1 cellular context compared by ENCODE assay signal in the genomic region with DNA sequence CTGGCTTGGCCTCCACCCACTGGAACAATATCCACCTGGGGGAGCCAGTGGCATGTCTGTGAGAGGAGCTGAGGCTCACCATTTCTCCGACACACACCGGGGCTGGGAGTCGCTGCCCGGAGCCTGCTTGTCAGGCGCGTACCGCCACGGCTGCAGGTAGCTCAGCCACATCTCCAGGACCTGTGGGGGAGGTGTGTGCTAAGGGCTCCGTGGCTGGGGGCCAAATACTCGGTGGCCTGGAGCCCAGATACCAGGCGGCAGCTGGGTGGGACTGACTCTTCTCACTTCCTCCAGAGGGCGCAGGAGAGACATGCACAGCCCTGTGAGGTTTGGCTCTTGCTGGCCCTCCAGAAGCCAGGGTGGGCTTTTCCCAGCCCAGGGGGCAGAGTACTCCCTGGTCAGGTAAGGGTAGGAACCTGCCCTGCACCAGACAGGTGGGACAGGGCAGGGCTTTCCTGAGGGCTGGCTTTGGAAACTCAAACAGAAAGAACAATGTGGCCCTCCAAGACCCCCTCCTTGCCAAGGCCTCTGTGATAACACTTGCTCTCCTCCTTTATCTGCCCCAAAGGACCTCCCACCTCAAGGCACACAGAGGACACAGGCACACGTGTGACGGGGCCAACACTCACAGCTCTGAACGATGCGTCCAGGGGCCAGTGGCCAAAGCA.
TF ChIP-seq lines count a peak whose summit lies in the region.

No MANE protein-coding gene starts in this region.

TF ChIP-seq in HepG2, 621 proteins besides CTCF, POLR2A, EP300 and RAD21:
- TF ChIP-seq, protein P1, sequence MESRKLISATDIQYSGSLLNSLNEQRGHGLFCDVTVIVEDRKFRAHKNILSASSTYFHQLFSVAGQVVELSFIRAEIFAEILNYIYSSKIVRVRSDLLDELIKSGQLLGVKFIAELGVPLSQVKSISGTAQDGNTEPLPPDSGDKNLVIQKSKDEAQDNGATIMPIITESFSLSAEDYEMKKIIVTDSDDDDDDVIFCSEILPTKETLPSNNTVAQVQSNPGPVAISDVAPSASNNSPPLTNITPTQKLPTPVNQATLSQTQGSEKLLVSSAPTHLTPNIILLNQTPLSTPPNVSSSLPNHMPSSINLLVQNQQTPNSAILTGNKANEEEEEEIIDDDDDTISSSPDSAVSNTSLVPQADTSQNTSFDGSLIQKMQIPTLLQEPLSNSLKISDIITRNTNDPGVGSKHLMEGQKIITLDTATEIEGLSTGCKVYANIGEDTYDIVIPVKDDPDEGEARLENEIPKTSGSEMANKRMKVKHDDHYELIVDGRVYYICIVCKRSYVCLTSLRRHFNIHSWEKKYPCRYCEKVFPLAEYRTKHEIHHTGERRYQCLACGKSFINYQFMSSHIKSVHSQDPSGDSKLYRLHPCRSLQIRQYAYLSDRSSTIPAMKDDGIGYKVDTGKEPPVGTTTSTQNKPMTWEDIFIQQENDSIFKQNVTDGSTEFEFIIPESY (CRISPR knock-in tag; IDR thresholded peaks at IDR 0.05), result peak; percentile 88
- peak; percentile 18; the same call in 1 of the 2 replicates for TF ChIP-seq PATZ1 (CRISPR knock-in tag; IDR thresholded peaks at IDR 0.05)
- TF ChIP-seq KDM5B (CRISPR knock-in tag; IDR thresholded peaks at IDR 0.05; ENCODE audit: borderline replicate concordance), result 0 out of 2 replicates have a peak, but pooled peaks have one; percentile 42
- 0 out of 2 replicates have a peak, but pooled peaks have one; percentile 18 for TF ChIP-seq GABPB1 (CRISPR knock-in tag; IDR thresholded peaks at IDR 0.05)
- peak; percentile 34 for TF ChIP-seq RBM22 (optimal IDR thresholded peaks at IDR 0.05; ENCODE audit: low read length)
- peak; percentile 24; the same call in 1 of the 2 replicates for TF ChIP-seq ZNF687 (CRISPR knock-in tag; IDR thresholded peaks at IDR 0.05)
- peak; percentile 38 for TF ChIP-seq SMC3 (IDR thresholded peaks at IDR 0.05; ENCODE audit: low read length)
- TF ChIP-seq, protein P2, sequence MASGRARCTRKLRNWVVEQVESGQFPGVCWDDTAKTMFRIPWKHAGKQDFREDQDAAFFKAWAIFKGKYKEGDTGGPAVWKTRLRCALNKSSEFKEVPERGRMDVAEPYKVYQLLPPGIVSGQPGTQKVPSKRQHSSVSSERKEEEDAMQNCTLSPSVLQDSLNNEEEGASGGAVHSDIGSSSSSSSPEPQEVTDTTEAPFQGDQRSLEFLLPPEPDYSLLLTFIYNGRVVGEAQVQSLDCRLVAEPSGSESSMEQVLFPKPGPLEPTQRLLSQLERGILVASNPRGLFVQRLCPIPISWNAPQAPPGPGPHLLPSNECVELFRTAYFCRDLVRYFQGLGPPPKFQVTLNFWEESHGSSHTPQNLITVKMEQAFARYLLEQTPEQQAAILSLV (CRISPR knock-in tag; IDR thresholded peaks at IDR 0.05; ENCODE audit: borderline replicate concordance), result peak; percentile 27; the same call in 1 of the 2 replicates
- 0 out of 2 replicates have a peak, but pooled peaks have one; percentile 28 for TF ChIP-seq DR1 (CRISPR knock-in tag; IDR thresholded peaks at IDR 0.05)
- peak; percentile 66 for TF ChIP-seq STAG1 (CRISPR knock-in tag; IDR thresholded peaks at IDR 0.05)
- peak; percentile 65 for TF ChIP-seq AGO2 (optimal IDR thresholded peaks at IDR 0.05; ENCODE audit: low read depth, low read length)
